Comparison of ENCODE assay signal across 8 cellular contexts in the genomic region with DNA sequence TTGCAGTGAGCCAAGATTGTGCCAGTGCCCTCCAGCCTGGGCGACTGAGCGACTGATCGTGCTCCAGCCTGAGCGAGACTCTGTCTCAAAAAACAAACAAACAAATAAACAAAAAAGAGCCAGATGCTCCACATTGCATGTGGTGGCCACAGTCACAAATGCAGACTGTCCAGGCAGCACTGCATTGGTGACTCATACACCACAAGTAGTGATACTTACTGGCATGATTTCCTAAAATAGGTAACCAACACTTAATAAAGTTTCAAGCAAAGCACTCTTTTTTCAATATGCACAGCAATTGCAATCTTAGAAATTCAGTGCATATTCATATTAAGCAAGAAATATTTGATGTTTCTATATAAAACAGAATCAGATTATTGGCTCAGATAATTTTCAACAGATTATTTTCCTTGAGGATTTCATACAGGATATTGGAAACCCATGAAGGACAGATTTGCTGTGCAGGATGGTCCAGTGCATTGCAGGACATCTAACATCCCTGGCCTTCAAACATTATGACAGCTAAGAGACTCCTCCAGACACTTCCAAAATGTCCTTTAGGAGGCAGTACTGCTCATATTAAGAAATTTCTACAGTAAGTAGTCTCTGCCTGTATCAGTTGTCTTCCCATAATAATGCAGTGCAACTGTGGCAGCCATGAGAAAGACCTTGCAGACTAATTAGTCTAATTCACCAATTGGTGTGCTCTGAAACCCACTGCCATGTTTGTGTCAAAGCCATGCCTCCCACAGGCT. TPM values are rescaled to one million over a fixed set of nuclear protein-coding genes. Genes with fewer than 3 reads are reported as not detected.
DNase-seq lines count a peak whose midpoint lies in the region; ATAC-seq and TF ChIP-seq lines count a peak whose summit lies in the region.

No MANE protein-coding gene starts in this region.

- no peaks in the 10 kb centered on the region for H4K20me1 ChIP-seq in hepatocyte (ENCODE audit: insufficient read depth, poor library complexity, severe bottlenecking)

- TF ChIP-seq CTCF in heart right ventricle (IDR thresholded peaks at IDR 0.05) (peak in 7 of 9 donors; percentile 12 to 51 (median 34)), right atrium auricular region (IDR thresholded peaks at IDR 0.05) (peak in 1 of 2 donors; percentile 28), NB4 (IDR thresholded peaks at IDR 0.05; ENCODE audit: low read depth, low read length) (peak; percentile 35), upper lobe of right lung (IDR thresholded peaks at IDR 0.05) (peak; percentile 25), hepatocyte (IDR thresholded peaks at IDR 0.05; ENCODE audit: poor library complexity) (no peak)

- peaks cover 0 to 43% (median 11%) of the 10 kb centered on the region in 9 donors for H3K4me1 ChIP-seq in heart right ventricle
- peaks cover 0 to 15% of the 10 kb centered on the region in 2 donors for H3K4me1 ChIP-seq in right atrium auricular region
- H3K4me1 ChIP-seq in upper lobe of right lung = no peaks in the 10 kb centered on the region
- H3K4me1 ChIP-seq in hepatocyte (ENCODE audit: insufficient read depth) = peaks cover 7% of the 10 kb centered on the region

- H3K27ac ChIP-seq in heart right ventricle = no peak overlapping the region
- H3K27ac ChIP-seq in right atrium auricular region = no peak overlapping the region
- H3K27ac ChIP-seq in upper lobe of right lung = no peak overlapping the region
- no peak overlapping the region for H3K27ac ChIP-seq in hepatocyte

- H3K9me2 ChIP-seq in hepatocyte (replicated peaks; ENCODE audit: insufficient read depth) = no peaks in the 10 kb centered on the region

- H3K27ac Mint-ChIP-seq in effector memory CD8-positive, alpha-beta T cell = no peak overlapping the region

- H3K27me3 ChIP-seq in heart right ventricle = no peaks in the 10 kb centered on the region
- H3K27me3 ChIP-seq in right atrium auricular region = no peaks in the 10 kb centered on the region
- no peaks in the 10 kb centered on the region for H3K27me3 ChIP-seq in upper lobe of right lung
- no peaks in the 10 kb centered on the region for H3K27me3 ChIP-seq in hepatocyte

- H3K4me1 Mint-ChIP-seq in effector memory CD8-positive, alpha-beta T cell (ENCODE audit: low read depth in 2 of 2) = no peaks in the 10 kb centered on the region

- no peak overlapping the region for H3K4me2 ChIP-seq in hepatocyte

- no peaks in the 10 kb centered on the region for H3K36me3 Mint-ChIP-seq in effector memory CD8-positive, alpha-beta T cell (ENCODE audit: insufficient read depth)

- WGBS in heart right ventricle, 2 donors = 94 to 96% methylated on average over 4 of the region's 4 CpGs
- 94% methylated on average over 4 of the region's 4 CpGs for WGBS in hepatocyte (ENCODE audit: low lambda C conversion rate, missing lambda C conversion rate)

- H2AFZ ChIP-seq in hepatocyte = no peak overlapping the region

- no peaks in the 10 kb centered on the region for H3K9me3 Mint-ChIP-seq in effector memory CD8-positive, alpha-beta T cell

- ATAC-seq in heart right ventricle (peak in 2 of 8 donors; percentile 37 to 43), upper lobe of right lung (peak; percentile 43)
- ATAC-seq in effector memory CD8-positive, alpha-beta T cell (replicated peaks) = peak; percentile 56

- H3K36me3 ChIP-seq in heart right ventricle (no peaks in the 10 kb centered on the region), right atrium auricular region (no peaks in the 10 kb centered on the region), upper lobe of right lung (no peaks in the 10 kb centered on the region), hepatocyte (replicated peaks; ENCODE audit: insufficient read depth, low read depth) (no peaks in the 10 kb centered on the region)

- intact Hi-C loops in heart right ventricle (cut with DNase I) = no loop called here
- intact Hi-C loops in upper lobe of right lung (cut with DNase I) = no loop called here

- no peak for TF ChIP-seq POLR2A in NB4 (IDR thresholded peaks at IDR 0.05; ENCODE audit: extremely low read depth, insufficient read length)

- no peaks in the 10 kb centered on the region for H3K79me2 ChIP-seq in hepatocyte

- H3K4me3 ChIP-seq in heart right ventricle = no peak overlapping the region
- no peak overlapping the region for H3K4me3 ChIP-seq in right atrium auricular region
- H3K4me3 ChIP-seq in NB4 (ENCODE audit: low read depth, low read length) = no peak overlapping the region
- H3K4me3 ChIP-seq in upper lobe of right lung = no peak overlapping the region
- H3K4me3 ChIP-seq in hepatocyte = no peak overlapping the region

- H3K9me3 ChIP-seq in heart right ventricle (no peaks in the 10 kb centered on the region), right atrium auricular region (no peaks in the 10 kb centered on the region), upper lobe of right lung (no peaks in the 10 kb centered on the region), hepatocyte (ENCODE audit: low read depth) (no peaks in the 10 kb centered on the region)

- no peak overlapping the region for H3K4me3 Mint-ChIP-seq in effector memory CD8-positive, alpha-beta T cell

- H3K27me3 Mint-ChIP-seq in effector memory CD8-positive, alpha-beta T cell = no peaks in the 10 kb centered on the region

- DNase-seq in heart right ventricle (no peak), right atrium auricular region (ENCODE audit: low spot score) (no peak), NB4 (ENCODE audit: low read depth) (peak; percentile 56), upper lobe of right lung (no peak), hepatocyte (ENCODE audit: low spot score) (no peak), NCI-H345 treated with DMSO at 0.1 percent for 48 hours (lab: John Stamatoyannopoulos, UW; ENCODE audit: unreplicated experiment) (no peak), NK-92 (lab: John Stamatoyannopoulos, UW; ENCODE audit: unreplicated experiment) (no peak)
- no peak for DNase-seq in effector memory CD8-positive, alpha-beta T cell

RNA-seq across cellular contexts. Expression of a gene that starts 10.5 kb away (rescaled TPM):
- total RNA-seq in heart right ventricle (10 to 100 TPM in 6 of 10 donors, 1 to 10 TPM in 4; 3.5 to 18.7 (median 11.3) TPM), right atrium auricular region (1 to 10 TPM; 2.2 to 6.0 TPM), upper lobe of right lung (12.2 TPM), hepatocyte (17.8 and 23.0 TPM in 2 replicates)
- polyA plus RNA-seq in heart right ventricle (10 to 100 TPM in 1 of 2 donors, 1 to 10 TPM in 1; 2.1 to 14.2 TPM), hepatocyte (11.8 and 14.2 TPM in 2 replicates)
